In the genomic region with DNA sequence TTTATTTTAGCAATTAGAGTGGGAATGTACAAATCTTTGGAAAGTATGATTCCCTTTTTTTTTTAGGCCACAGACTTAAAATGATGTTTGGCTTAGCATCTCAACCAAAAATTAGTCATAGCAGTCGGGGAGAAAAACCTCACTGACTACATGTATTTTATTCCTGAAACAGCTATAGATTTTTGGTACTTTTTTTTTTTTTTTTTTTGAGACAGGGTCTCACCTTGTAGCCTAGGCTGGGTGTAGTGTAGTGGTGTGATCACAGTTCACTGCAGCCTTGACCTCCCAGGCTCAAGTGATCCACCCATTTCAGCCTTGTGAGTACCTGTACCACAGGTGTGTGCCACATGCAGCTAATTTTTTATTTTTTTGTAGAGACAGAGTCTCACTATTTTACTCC, we compare ENCODE assay signal across 11 cellular contexts.
"Had no signal": no experiment of that assay in that cellular context is flagged by ENCODE, and none has a peak within 500 bp of the region (broad histone marks: within the 10 kb centered on the region; RNA-seq: fewer than 3 reads in every experiment).

No MANE protein-coding gene starts in this region.

- DNase-seq: activated gamma-delta T cell treated with Interleukin-2 at 50 U/mL for 16 hours; cerebellar nuclear complex; effector CD8-positive, alpha-beta T cell; gastrocnemius medialis; heart left ventricle; left ventricle myocardium superior; occipital lobe; SJCRH30; stimulated activated CD4-positive, alpha-beta T cell treated with anti-CD3 and anti-CD28 coated beads, Interleukin-12 subunit alpha, Interleukin-12 subunit beta, amount 100 ng/mL, for 4 hours; WERI-Rb-1 had no signal

- H3K4me3 Mint-ChIP-seq: dendritic cell treated with granulocyte-macrophage colony-stimulating factor and Interleukin-4, amounts not matched to agents 40 ng/mL and 50 ng/mL, for 4 days had no signal

- H3K9me3 Mint-ChIP-seq: dendritic cell treated with granulocyte-macrophage colony-stimulating factor and Interleukin-4, amounts not matched to agents 40 ng/mL and 50 ng/mL, for 4 days had no signal

- H3K27ac Mint-ChIP-seq: dendritic cell treated with granulocyte-macrophage colony-stimulating factor and Interleukin-4, amounts not matched to agents 40 ng/mL and 50 ng/mL, for 4 days had no signal

- H3K27me3 Mint-ChIP-seq: dendritic cell treated with granulocyte-macrophage colony-stimulating factor and Interleukin-4, amounts not matched to agents 40 ng/mL and 50 ng/mL, for 4 days had no signal
